ENCODE assay signal across 21 cellular contexts in genomic region chr7:27973625-27974024, GRCh38.
A peak's percentile ranks its signal among the peaks of the same experiment; 100 is the strongest.
DNase-seq lines count a peak whose midpoint lies in the region; ATAC-seq and TF ChIP-seq lines count a peak whose summit lies in the region.
"Had no signal": no experiment of that assay in that cellular context is flagged by ENCODE, and none has a peak within 500 bp of the region (broad histone marks: within the 10 kb centered on the region; RNA-seq: fewer than 3 reads in every experiment).

No MANE protein-coding gene starts in this region.

- CTCF ChIA-PET in CD8-positive, alpha-beta T cell (lab: Charles Lee) = interaction anchor here (0.6 to 0.9 kb wide), 2 partner anchors 21 to 802 kb away, joined by 3 read pairs; no protein-coding TSS in a partner anchor

- no peak overlapping the region for H2AFZ ChIP-seq in neural progenitor cell (replicated peaks)
- H2AFZ ChIP-seq: GM23248 had no signal

- H3K4me1 ChIP-seq in CD8-positive, alpha-beta T cell (ENCODE audit: insufficient read depth, low read length) = peaks cover 6% of the 10 kb centered on the region
- H3K4me1 ChIP-seq in neural progenitor cell = no peaks in the 10 kb centered on the region

- no peaks in the 10 kb centered on the region for H4K20me1 ChIP-seq in neural progenitor cell (ENCODE audit: low read depth)

- H3K4me1 Mint-ChIP-seq in CD8-positive, alpha-beta T cell (ENCODE audit: low read depth) = peaks cover 21% of the 10 kb centered on the region
- no peaks in the 10 kb centered on the region for H3K4me1 Mint-ChIP-seq in neural progenitor cell

- no peaks in the 10 kb centered on the region for H3K79me2 ChIP-seq in neural progenitor cell (ENCODE audit: low read depth)

- no peak for ATAC-seq in CD8-positive, alpha-beta T cell

- no peak overlapping the region for H3K4me3 Mint-ChIP-seq in CD8-positive, alpha-beta T cell
- H3K4me3 Mint-ChIP-seq in neural progenitor cell = no peak overlapping the region
- H3K4me3 Mint-ChIP-seq: B cell had no signal

- no peak overlapping the region for H3K9ac ChIP-seq in neural progenitor cell
- H3K9ac ChIP-seq: GM23248 had no signal

- H3K4me2 ChIP-seq in neural progenitor cell = no peak overlapping the region

- no peak for TF ChIP-seq CTCF in CD8-positive, alpha-beta T cell (IDR thresholded peaks at IDR 0.05)
- no peak for TF ChIP-seq CTCF in neural progenitor cell (IDR thresholded peaks at IDR 0.05)

- DNase-seq in Ammon's horn (ENCODE audit: low spot score) (peak; percentile 49), globus pallidus (ENCODE audit: low spot score) (peak; percentile 81), pons (ENCODE audit: low spot score) (peak; percentile 91), KG1 (lab: John Stamatoyannopoulos, UW) (no peak), NK-92 (lab: John Stamatoyannopoulos, UW; ENCODE audit: unreplicated experiment) (no peak), COR-L47 (lab: John Stamatoyannopoulos, UW) (no peak), neural progenitor cell (ENCODE audit: low spot score) (no peak)
- no peak for DNase-seq in CD8-positive, alpha-beta T cell
- DNase-seq: DMS53, GM23248, H7, KBM-7, MM.1S, NCI-H2029, NCI-H446 treated with DMSO at 0.1 percent for 48 hours, NCI-H526, NCI-H82, SHP77 had no signal

- H3K27ac Mint-ChIP-seq in CD8-positive, alpha-beta T cell = peak overlapping the region; percentile 3
- no peak overlapping the region for H3K27ac Mint-ChIP-seq in neural progenitor cell
- H3K27ac Mint-ChIP-seq: B cell had no signal

- no peaks in the 10 kb centered on the region for H3K36me3 ChIP-seq in CD8-positive, alpha-beta T cell (ENCODE audit: insufficient read depth, low read length)
- no peaks in the 10 kb centered on the region for H3K36me3 ChIP-seq in neural progenitor cell

- H3K27me3 Mint-ChIP-seq in CD8-positive, alpha-beta T cell (ENCODE audit: low read depth) = no peaks in the 10 kb centered on the region
- H3K27me3 Mint-ChIP-seq in neural progenitor cell (ENCODE audit: insufficient read depth, low read depth) = peaks cover 2% of the 10 kb centered on the region
- H3K27me3 Mint-ChIP-seq: B cell had no signal

- H3F3A ChIP-seq in neural progenitor cell (ENCODE audit: low read depth) = no peaks in the 10 kb centered on the region

- no peak overlapping the region for H3K27ac ChIP-seq in CD8-positive, alpha-beta T cell (ENCODE audit: low read depth, low read length)
- H3K27ac ChIP-seq in neural progenitor cell = no peak overlapping the region
- H3K27ac ChIP-seq: C4-2B, GM23248, RWPE1 had no signal

- H3K4me3 ChIP-seq in CD8-positive, alpha-beta T cell (ENCODE audit: low read depth, low read length) = no peak overlapping the region
- no peak overlapping the region for H3K4me3 ChIP-seq in neural progenitor cell
- H3K4me3 ChIP-seq: GM23248 had no signal

- intact Hi-C loops in CD8-positive, alpha-beta T cell (cut with DNase I, micrococcal nuclease) = no loop called here

- POLR2A ChIA-PET in CD8-positive, alpha-beta T cell (lab: Charles Lee) = no interaction called here

- H3K27me3 ChIP-seq in CD8-positive, alpha-beta T cell (ENCODE audit: insufficient read depth, low read length) = no peaks in the 10 kb centered on the region
- no peaks in the 10 kb centered on the region for H3K27me3 ChIP-seq in neural progenitor cell

- no peaks in the 10 kb centered on the region for H3K9me3 ChIP-seq in CD8-positive, alpha-beta T cell (ENCODE audit: low read length)
- no peaks in the 10 kb centered on the region for H3K9me3 ChIP-seq in neural progenitor cell (ENCODE audit: low read depth)

- peaks cover 11% of the 10 kb centered on the region for H3K9me3 Mint-ChIP-seq in CD8-positive, alpha-beta T cell
- no peaks in the 10 kb centered on the region for H3K9me3 Mint-ChIP-seq in neural progenitor cell

- peaks cover 10% of the 10 kb centered on the region for H3K36me3 Mint-ChIP-seq in CD8-positive, alpha-beta T cell
- no peaks in the 10 kb centered on the region for H3K36me3 Mint-ChIP-seq in neural progenitor cell

Comparison
In these comparisons a context has a peak if more than half of its experiments do, and no peak if none do; other contexts are left out.
1. DNase-seq: peak in Ammon's horn (single experiment), globus pallidus (single experiment) and pons (single experiment); none in CD8-positive, alpha-beta T cell (0 of 7), KG1 (single experiment), NK-92 (single experiment), COR-L47 (single experiment) and neural progenitor cell (single experiment).